In genomic region chr10:24184455-24184854, GRCh38 we compare ENCODE assay signal across 27 cellular contexts.
"Had no signal": no experiment of that assay in that cellular context is flagged by ENCODE, and none has a peak within 500 bp of the region (broad histone marks: within the 10 kb centered on the region; RNA-seq: fewer than 3 reads in every experiment).

No MANE protein-coding gene starts in this region.

- ATAC-seq: activated CD8-positive, alpha-beta T cell treated with anti-CD3 and anti-CD28 coated beads for 36 hours; activated T-cell treated with anti-CD3 and anti-CD28 coated beads, Interleukin-2, amount 50 U/mL, for 72 hours; body of pancreas; PC-3 had no signal

- DNase-seq: activated CD4-positive, alpha-beta T cell treated with anti-CD3 and anti-CD28 coated beads, Interleukin-2, amount 10 ng/mL, durations not matched to agents 24 days and 14 days; activated CD4-positive, alpha-beta T cell treated with anti-CD3 and anti-CD28 coated beads, Interleukin-2, amount 50 U/mL, for 4 hours; activated CD8-positive, alpha-beta T cell treated with anti-CD3 and anti-CD28 coated beads for 36 hours; activated gamma-delta T cell; activated naive CD4-positive, alpha-beta T cell treated with Interleukin-2 at 50 U/mL for 16 hours; activated naive CD8-positive, alpha-beta T cell treated with anti-CD3 and anti-CD28 coated beads, Interleukin-2, amount 10 ng/mL, durations not matched to agents 7 days and 5 days; activated T-cell treated with anti-CD3 and anti-CD28 coated beads, Interleukin-2, amount 50 U/mL, for 1 hour; activated T-cell treated with anti-CD3 and anti-CD28 coated beads, Interleukin-2, amount 50 U/mL, for 72 hours; body of pancreas; MM.1S; MV-4-11; NCI-H1092; NCI-H146; NCI-H187; NCI-H2029 treated with DMSO at 0.1 percent for 48 hours; NCI-H2107; NCI-H2171; NCI-H510A; NCI-H526; NCI-H748 treated with DMSO at 0.1 percent for 48 hours; NK-92 treated with Interleukin-12 subunit alpha and Interleukin-12 subunit beta, amount 100 ng/mL, for 24 hours; PC-3; Peyer's patch; RPMI8226; SHP77 treated with DMSO at 0.1 percent for 48 hours; T1000; WERI-Rb-1 had no signal
